In the genomic region with DNA sequence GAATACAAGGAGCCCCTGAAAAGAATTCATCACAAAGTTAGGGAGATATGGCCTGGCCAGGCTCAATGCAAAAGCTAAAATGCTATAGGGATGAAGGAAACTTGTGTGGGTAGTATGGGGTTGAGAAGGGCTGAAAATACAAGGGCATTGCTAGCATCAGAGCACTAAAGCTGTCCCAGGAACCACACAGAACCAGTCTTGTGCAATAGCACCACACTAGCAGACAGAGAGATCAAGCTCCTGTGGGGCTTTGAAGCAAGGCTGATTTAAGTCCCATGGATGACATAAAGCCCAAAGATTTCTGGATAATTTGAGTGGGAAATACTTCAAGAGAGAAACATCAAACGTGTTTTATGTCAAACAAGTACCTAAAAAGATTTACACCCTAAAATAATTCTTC, we compare ENCODE assay signal across 14 cellular contexts.
"Had no signal": no experiment of that assay in that cellular context is flagged by ENCODE, and none has a peak within 500 bp of the region (broad histone marks: within the 10 kb centered on the region; RNA-seq: fewer than 3 reads in every experiment).

No MANE protein-coding gene starts in this region.

- H3K4me3 ChIP-seq: testis had no signal

- H3K9ac ChIP-seq: parathyroid adenoma had no signal

- H3K27me3 Mint-ChIP-seq: activated CD4-positive, alpha-beta T cell treated with anti-CD3 and anti-CD28 coated beads, Interleukin-2, amount 10 ng/mL, durations not matched to agents 24 days and 14 days; stimulated activated naive CD8-positive, alpha-beta T cell treated with anti-CD3 and anti-CD28 coated beads, Interleukin-15, amount 100 ng/mL, for 72 hours had no signal

- ATAC-seq: activated naive CD4-positive, alpha-beta T cell treated with anti-CD3 and anti-CD28 coated beads, Interleukin-2, amount 50 U/mL, for 72 hours; stimulated activated naive CD8-positive, alpha-beta T cell treated with anti-CD3 and anti-CD28 coated beads, Interleukin-15, amount 100 ng/mL, for 72 hours had no signal

- H3K27me3 ChIP-seq: brain microvascular endothelial cell, testis had no signal

- H3K79me2 ChIP-seq: parathyroid adenoma had no signal

- H3K27ac ChIP-seq: brain microvascular endothelial cell, parathyroid adenoma, testis, WERI-Rb-1 had no signal

- DNase-seq: activated CD4-positive, alpha-beta T cell treated with anti-CD3 and anti-CD28 coated beads, Interleukin-2, amount 10 ng/mL, durations not matched to agents 24 days and 14 days; brain microvascular endothelial cell; dermis blood vessel endothelial cell; erythroblast; mammary epithelial cell; stimulated activated CD4-positive, alpha-beta T cell treated with anti-CD3 and anti-CD28 coated beads, Interleukin-4, amount 100 ng/mL, for 1 hour; stimulated activated CD8-positive, alpha-beta memory T cell treated with anti-CD3 and anti-CD28 coated beads, Interleukin-4, amount 100 ng/mL, for 48 hours; stimulated activated naive CD8-positive, alpha-beta T cell treated with anti-CD3 and anti-CD28 coated beads, Interleukin-15, amount 100 ng/mL, for 72 hours; SW 1271; T-helper 9 cell; testis; WERI-Rb-1 had no signal

- H3K4me3 Mint-ChIP-seq: activated CD4-positive, alpha-beta T cell treated with anti-CD3 and anti-CD28 coated beads, Interleukin-2, amount 10 ng/mL, durations not matched to agents 24 days and 14 days; stimulated activated naive CD8-positive, alpha-beta T cell treated with anti-CD3 and anti-CD28 coated beads, Interleukin-15, amount 100 ng/mL, for 72 hours had no signal

- H3K36me3 ChIP-seq: brain microvascular endothelial cell, WERI-Rb-1 had no signal

- H3K27ac Mint-ChIP-seq: activated CD4-positive, alpha-beta T cell treated with anti-CD3 and anti-CD28 coated beads, Interleukin-2, amount 10 ng/mL, durations not matched to agents 24 days and 14 days; activated naive CD4-positive, alpha-beta T cell treated with anti-CD3 and anti-CD28 coated beads, Interleukin-2, amount 50 U/mL, for 72 hours; stimulated activated naive CD8-positive, alpha-beta T cell treated with anti-CD3 and anti-CD28 coated beads, Interleukin-15, amount 100 ng/mL, for 72 hours had no signal

- H3K9me3 ChIP-seq: testis had no signal

- H3K4me1 ChIP-seq: parathyroid adenoma, testis had no signal
